In the genomic region with DNA sequence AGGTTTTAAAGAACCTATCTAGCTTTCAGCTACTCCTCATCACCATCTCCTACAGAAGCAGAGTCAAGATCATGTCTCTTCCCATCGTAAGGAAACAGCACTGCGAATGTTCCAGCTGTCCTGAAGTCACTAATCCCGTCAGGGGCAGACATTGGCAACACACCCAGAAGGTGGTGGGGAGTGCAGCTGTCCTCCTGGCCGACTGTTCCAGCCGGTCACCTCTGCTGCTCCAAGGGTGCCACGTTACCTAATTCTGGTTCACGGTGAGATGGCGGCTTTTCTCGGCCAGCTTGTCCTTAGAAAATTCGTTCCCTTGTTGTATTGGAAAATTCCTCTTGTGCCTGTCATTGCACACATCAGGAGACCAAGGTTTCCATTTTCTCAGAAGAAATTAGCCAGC, we compare ENCODE assay signal across 28 cellular contexts.
DNase-seq lines count a peak whose midpoint lies in the region; ATAC-seq, FAIRE-seq and TF ChIP-seq lines count a peak whose summit lies in the region.
"Had no signal": no experiment of that assay in that cellular context is flagged by ENCODE, and none has a peak within 500 bp of the region (broad histone marks: within the 10 kb centered on the region; RNA-seq: fewer than 3 reads in every experiment).

No MANE protein-coding gene starts in this region.

- POLR2A ChIA-PET in HepG2 (lab: Yijun Ruan, JAX): interaction anchor here (1.5 to 3.1 kb wide), 3 partner anchors 8 to 34 kb away, joined by 4 to 42 read pairs (median 18); no protein-coding TSS in a partner anchor

- H3K4me3 ChIP-seq in left ventricle myocardium inferior (no peak overlapping the region), heart left ventricle (no peak overlapping the region), HepG2 (replicated peaks in 1 of 3; ENCODE audit: insufficient read depth in 1 of 3, low read depth in 2 of 3, low read length in 3 of 3) (no peak overlapping the region), gastrocnemius medialis (no peak overlapping the region)
- H3K4me3 ChIP-seq: esophagus muscularis mucosa, hepatocyte had no signal

- H3K4me1 ChIP-seq in left ventricle myocardium inferior: peaks cover 30% of the 10 kb centered on the region
- H3K4me1 ChIP-seq in heart left ventricle: peaks cover 0 to 69% (median 21%) of the 10 kb centered on the region in 12 donors
- peaks cover 85% of the 10 kb centered on the region for H3K4me1 ChIP-seq in HepG2 (ENCODE audit: insufficient read depth, low read length)
- peaks cover 23 to 45% of the 10 kb centered on the region in 2 donors for H3K4me1 ChIP-seq in gastrocnemius medialis

- H2AFZ ChIP-seq in HepG2 (ENCODE audit: low read length): no peak overlapping the region
- H2AFZ ChIP-seq: hepatocyte had no signal

- no TSS peak for BruUV-seq in HepG2 (replicated peaks; lab: Mats Ljungman, UMichigan)

- TF ChIP-seq POLR2A in heart left ventricle (IDR thresholded peaks at IDR 0.05): no peak
- no peak for TF ChIP-seq POLR2A in HepG2 (IDR thresholded peaks at IDR 0.05; ENCODE audit: insufficient read depth in 1 of 2, low read depth in 2 of 2, low read length in 2 of 2)
- peak; percentile 33 to 34 for TF ChIP-seq POLR2A in gastrocnemius medialis (IDR thresholded peaks at IDR 0.05)

- no peak for TF ChIP-seq RAD21 in HepG2 (CRISPR knock-in tag; IDR thresholded peaks at IDR 0.05)

- H3K4me2 ChIP-seq in HepG2 (ENCODE audit: low read depth, low read length): no peak overlapping the region
- H3K4me2 ChIP-seq: hepatocyte had no signal

- intact Hi-C loops in left ventricle myocardium inferior (cut with micrococcal nuclease) (no loop called here), heart left ventricle (cut with DNase I) (loop anchor here in 3 of 10 donors (5.0 to 10.0 kb wide), 3 partner anchors 128 to 342 kb away; no protein-coding TSS in a partner anchor), HepG2 (cut with micrococcal nuclease; ENCODE audit: unreplicated experiment) (loop anchor here (10.0 kb wide), 1 partner anchor 188 kb away; no protein-coding TSS in a partner anchor), gastrocnemius medialis (cut with DNase I; ENCODE audit: low total_unique reads) (loop anchor here (2.0 kb wide), 1 partner anchor 52 kb away; no protein-coding TSS in a partner anchor)

- no peak for TF ChIP-seq EP300 in HepG2 (IDR thresholded peaks at IDR 0.05; ENCODE audit: low read depth in 2 of 2, low read length in 2 of 2)
- no peak for TF ChIP-seq EP300 in HepG2 (CRISPR knock-in tag; IDR thresholded peaks at IDR 0.05; ENCODE audit: borderline replicate concordance)

- TF ChIP-seq CTCF in left ventricle myocardium inferior (IDR thresholded peaks at IDR 0.05; ENCODE audit: borderline replicate concordance) (no peak), heart left ventricle (IDR thresholded peaks at IDR 0.05) (no peak), HepG2 (CRISPR knock-in tag; IDR thresholded peaks at IDR 0.05) (no peak), gastrocnemius medialis (IDR thresholded peaks at IDR 0.05 in 4 of 5, conservative IDR thresholded peaks at IDR 0.05 in 1 of 5) (no peak)

- H3K79me2 ChIP-seq in HepG2 (ENCODE audit: insufficient read depth, low read length): no peaks in the 10 kb centered on the region

- ATAC-seq in heart left ventricle: no peak
- ATAC-seq in HepG2: no peak
- peak; percentile 87 to 94 for ATAC-seq in gastrocnemius medialis
- no peak for ATAC-seq in HG03469 (IDR thresholded peaks at IDR 0.05; ENCODE audit: unreplicated experiment)
- ATAC-seq in HG02759 (IDR thresholded peaks at IDR 0.05; ENCODE audit: unreplicated experiment): no peak
- ATAC-seq: activated CD8-positive, alpha-beta T cell treated with anti-CD3 and anti-CD28 coated beads, Interleukin-2, amount 10 ng/mL, durations not matched to agents 7 days and 5 days; naive thymus-derived CD4-positive, alpha-beta T cell; SK-N-SH treated with all-trans-retinoic acid at 6 μM for 48 hours had no signal

- H3K27ac ChIP-seq in left ventricle myocardium inferior (replicated peaks): peak overlapping the region; percentile 93
- H3K27ac ChIP-seq in heart left ventricle: peak overlapping the region in 3 of 12 donors; percentile 8 to 98 (median 93)
- H3K27ac ChIP-seq in HepG2 (ENCODE audit: extremely low read length, insufficient read depth, low read length): no peak overlapping the region
- H3K27ac ChIP-seq in gastrocnemius medialis: peak overlapping the region; percentile 79 to 82 (median 81)
- H3K27ac ChIP-seq: esophagus muscularis mucosa, RWPE1 had no signal

- FAIRE-seq in HepG2 (lab: Jason Lieb, UNC) (no peak), HTR-8/SVneo (lab: Jason Lieb, UNC) (no peak)
- FAIRE-seq: A204.1 had no signal

- in situ Hi-C loops in HepG2 (cut with HindIII; ENCODE audit: extremely low pct_ligation_motif_present, low pct_unique_long_range_greater_than_20kb): no loop called here
- in situ Hi-C loops in gastrocnemius medialis (cut with MboI; ENCODE audit: low sequenced_read_pairs in 4 of 4): no loop called here

- 73 to 86% (median 80%) methylated on average over 10 of the region's 10 CpGs for WGBS in heart left ventricle, 4 donors
- 91% methylated on average over 10 of the region's 10 CpGs for WGBS in HepG2 (ENCODE audit: low lambda C conversion rate)

- H3K9me3 ChIP-seq in left ventricle myocardium inferior (replicated peaks) (no peaks in the 10 kb centered on the region), heart left ventricle (no peaks in the 10 kb centered on the region), HepG2 (ENCODE audit: low read length) (no peaks in the 10 kb centered on the region), gastrocnemius medialis (no peaks in the 10 kb centered on the region)
- H3K9me3 ChIP-seq: esophagus muscularis mucosa had no signal

- H3K9ac ChIP-seq in HepG2 (ENCODE audit: insufficient read depth, low read depth, low read length): no peak overlapping the region

- DNase-seq in left ventricle myocardium inferior (no peak), heart left ventricle (no peak), HepG2 (ENCODE audit: low spot score) (no peak), gastrocnemius medialis (peak; percentile 90 to 95), T-helper 9 cell (no peak), HTR-8/SVneo (ENCODE audit: insufficient read length, low spot score) (no peak)
- DNase-seq: activated CD8-positive, alpha-beta T cell treated with anti-CD3 and anti-CD28 coated beads, Interleukin-2, amount 10 ng/mL, durations not matched to agents 7 days and 5 days; activated effector memory CD4-positive, alpha-beta T cell treated with Interleukin-2 at 50 U/mL for 16 hours; AML-193; anterior cingulate cortex; caudate nucleus; CD8-positive, alpha-beta memory T cell; DMS 273 treated with DMSO at 0.1 percent for 48 hours; foreskin melanocyte; naive thymus-derived CD4-positive, alpha-beta T cell; NCI-H1092 treated with DMSO at 0.1 percent for 48 hours; NCI-H1930; NCI-H69; retina; stimulated activated CD4-positive, alpha-beta T cell treated with anti-CD3 and anti-CD28 coated beads, Interleukin-2, amount 100 ng/mL, for 48 hours; T-helper 2 cell had no signal

- CTCF ChIA-PET in HepG2 (lab: Yijun Ruan, JAX; ENCODE audit: low intra/inter-chr PET ratio, low total read pairs): no interaction called here

- H3K36me3 ChIP-seq in left ventricle myocardium inferior: no peaks in the 10 kb centered on the region
- no peaks in the 10 kb centered on the region for H3K36me3 ChIP-seq in heart left ventricle
- H3K36me3 ChIP-seq in HepG2 (replicated peaks in 1 of 2; ENCODE audit: control insufficient read depth in 1 of 2, insufficient read depth in 2 of 2, low read length in 2 of 2): no peaks in the 10 kb centered on the region
- H3K36me3 ChIP-seq in gastrocnemius medialis: no peaks in the 10 kb centered on the region
- H3K36me3 ChIP-seq: esophagus muscularis mucosa had no signal

- H3K27me3 ChIP-seq in left ventricle myocardium inferior (ENCODE audit: low read depth): no peaks in the 10 kb centered on the region
- H3K27me3 ChIP-seq in heart left ventricle: no peaks in the 10 kb centered on the region
- no peaks in the 10 kb centered on the region for H3K27me3 ChIP-seq in HepG2 (ENCODE audit: control insufficient read depth in 1 of 2, insufficient read depth in 2 of 2, low read length in 2 of 2)
- H3K27me3 ChIP-seq in gastrocnemius medialis: no peaks in the 10 kb centered on the region
- H3K27me3 ChIP-seq: esophagus muscularis mucosa, hepatocyte had no signal

- H4K20me1 ChIP-seq in HepG2 (ENCODE audit: insufficient read depth, low read length): no peaks in the 10 kb centered on the region

TF ChIP-seq in HepG2, 621 proteins besides CTCF, POLR2A, EP300 and RAD21:
- TF ChIP-seq TGIF2 (CRISPR knock-in tag; IDR thresholded peaks at IDR 0.05): no peak
- TF ChIP-seq IRX3 (CRISPR knock-in tag; IDR thresholded peaks at IDR 0.05; ENCODE audit: borderline replicate concordance, low read depth): no peak
- 0 out of 2 replicates have a peak, but pooled peaks have one; percentile 26 for TF ChIP-seq ZBTB33 (CRISPR knock-in tag; IDR thresholded peaks at IDR 0.05)
- no peak for TF ChIP-seq TCF7L2 (IDR thresholded peaks at IDR 0.05; ENCODE audit: low read depth, low read length)

Comparison
In these comparisons a context has a peak if more than half of its experiments do, and no peak if none do; other contexts are left out.
1. DNase-seq: peak in gastrocnemius medialis (2 of 2); none in left ventricle myocardium inferior (single experiment), heart left ventricle (0 of 5), HepG2 (single experiment), T-helper 9 cell (single experiment) and HTR-8/SVneo (single experiment).
2. ATAC-seq: peak in gastrocnemius medialis (2 of 2); none in heart left ventricle (0 of 4), HepG2 (single experiment), HG03469 (single experiment) and HG02759 (single experiment).
3. POLR2A ChIP-seq: peak in gastrocnemius medialis (2 of 2); none in heart left ventricle (0 of 2) and HepG2 (0 of 2).